Comparison of ENCODE assay signal across 12 cellular contexts in genomic region chr3:32872487-32873382, GRCh38.
DNase-seq lines count a peak whose midpoint lies in the region; ATAC-seq and TF ChIP-seq lines count a peak whose summit lies in the region.
"Had no signal": no experiment of that assay in that cellular context is flagged by ENCODE, and none has a peak within 500 bp of the region (broad histone marks: within the 10 kb centered on the region; RNA-seq: fewer than 3 reads in every experiment).

No MANE protein-coding gene starts in this region.

- POLR2A ChIA-PET in AG04449 (lab: Yijun Ruan, JAX), result no interaction called here

- H3K9me3 ChIP-seq in adipocyte (ENCODE audit: control insufficient read depth, low read length), result no peaks in the 10 kb centered on the region
- H3K9me3 ChIP-seq: BLaER1, heart left ventricle had no signal

- peaks cover 34% of the 10 kb centered on the region for H3K4me1 ChIP-seq in adipocyte (ENCODE audit: control insufficient read depth, insufficient read depth, low read length)

- no peak overlapping the region for H3K4me3 ChIP-seq in AG04449 (ENCODE audit: low read depth, low read length)
- no peak overlapping the region for H3K4me3 ChIP-seq in adipocyte (ENCODE audit: low read length)
- H3K4me3 ChIP-seq: BLaER1, coronary artery, heart left ventricle had no signal

- no peaks in the 10 kb centered on the region for H3K36me3 ChIP-seq in adipocyte (ENCODE audit: control insufficient read depth, insufficient read depth, low read length, severe bottlenecking)
- H3K36me3 ChIP-seq: BLaER1, heart left ventricle had no signal

- DNase-seq in AG04449 (ENCODE audit: low read depth, low spot score) (peak; percentile 10), NCI-H1092 (lab: John Stamatoyannopoulos, UW) (peak; percentile 17), adipocyte (ENCODE audit: low read depth) (peak; percentile 55), medulla oblongata (ENCODE audit: extremely low spot score) (peak; percentile 35), GM13977 (ENCODE audit: low spot score) (no peak)
- DNase-seq in stimulated activated CD4-positive, alpha-beta T cell treated with anti-CD3 and anti-CD28 coated beads, Interleukin-4, amount 100 ng/mL, for 4 hours, result no peak
- DNase-seq: heart left ventricle had no signal

- TF ChIP-seq CTCF in AG04449 (IDR thresholded peaks at IDR 0.05; ENCODE audit: insufficient read depth, low read length, missing control alignments) (no peak), GM13977 (IDR thresholded peaks at IDR 0.05; ENCODE audit: extremely low read depth, insufficient read depth, missing control alignments) (no peak)

- in situ Hi-C loops in GM13977 (cut with MboI; ENCODE audit: low pct_unique_long_range_greater_than_20kb, low sequenced_read_pairs, unreplicated experiment), result no loop called here

- ATAC-seq in HG03095 (IDR thresholded peaks at IDR 0.05; ENCODE audit: unreplicated experiment), result no peak
- no peak for ATAC-seq in GM21619 (IDR thresholded peaks at IDR 0.05; ENCODE audit: unreplicated experiment)
- ATAC-seq: activated T-helper 17 cell treated with anti-CD3 and anti-CD28 coated beads, Interleukin-2, amount 50 U/mL, for 72 hours; heart left ventricle had no signal

- H3K27me3 ChIP-seq in adipocyte (replicated peaks; ENCODE audit: control insufficient read depth, insufficient read depth, low read length), result peaks cover 5% of the 10 kb centered on the region
- H3K27me3 ChIP-seq: BLaER1, heart left ventricle had no signal

- H3K9ac ChIP-seq in adipocyte (ENCODE audit: low read length), result peak overlapping the region; percentile 5
- H3K9ac ChIP-seq: BLaER1 had no signal

- CTCF ChIA-PET in AG04449 (lab: Yijun Ruan, JAX), result interaction anchor here (1.0 to 1.5 kb wide), 2 partner anchors 30 to 241 kb away, joined by 3 read pairs; partner anchors contain the start of gene CRTAP

Comparison
In these comparisons a context has a peak if more than half of its experiments do, and no peak if none do; other contexts are left out.
1. DNase-seq: peak in AG04449 (single experiment), NCI-H1092 (single experiment), adipocyte (single experiment) and medulla oblongata (single experiment); none in stimulated activated CD4-positive, alpha-beta T cell treated with anti-CD3 and anti-CD28 coated beads, Interleukin-4, amount 100 ng/mL, for 4 hours (0 of 2) and GM13977 (single experiment).